19 cellular contexts compared by ENCODE assay signal in genomic region chr15:48936666-48937065, GRCh38. TPM values are rescaled to one million over a fixed set of nuclear protein-coding genes. Genes with fewer than 3 reads are reported as not detected.
DNase-seq lines count a peak whose midpoint lies in the region; ATAC-seq and TF ChIP-seq lines count a peak whose summit lies in the region.
"Had no signal": no experiment of that assay in that cellular context is flagged by ENCODE, and none has a peak within 500 bp of the region (broad histone marks: within the 10 kb centered on the region; RNA-seq: fewer than 3 reads in every experiment).

No MANE protein-coding gene starts in this region.

- H3K36me3 ChIP-seq in IMR-90 (ENCODE audit: control insufficient read depth, insufficient read depth, low read length) (no peaks in the 10 kb centered on the region), brain microvascular endothelial cell (replicated peaks) (no peaks in the 10 kb centered on the region), esophagus squamous epithelium (no peaks in the 10 kb centered on the region)

- H3K4ac ChIP-seq in IMR-90 (ENCODE audit: low read depth, low read length): peak overlapping the region; percentile 98

- peak overlapping the region; percentile 82; the same call in 1 of the 2 replicates for H3K56ac ChIP-seq in IMR-90 (ENCODE audit: extremely low read depth, insufficient read depth, low read length)

- peak overlapping the region; percentile 99; the same call in 1 of the 2 replicates for H4K5ac ChIP-seq in IMR-90 (ENCODE audit: low read depth, low read length)

- H3K9me3 ChIP-seq in AG04450 (ENCODE audit: control insufficient read depth, insufficient read depth, low read length) (no peaks in the 10 kb centered on the region), IMR-90 (ENCODE audit: control insufficient read depth, insufficient read depth, low read length) (no peaks in the 10 kb centered on the region), esophagus squamous epithelium (no peaks in the 10 kb centered on the region)

- peak overlapping the region; percentile 42 for H2AK9ac ChIP-seq in IMR-90 (replicated peaks; ENCODE audit: low read depth, low read length, poor library complexity)

- CTCF ChIA-PET in AG04450 (lab: Charles Lee): interaction anchor here (0.7 to 1.3 kb wide), 2 partner anchors 27 to 39 kb away, joined by 3 to 4 read pairs; partner anchors contain the start of gene SHC4
- CTCF ChIA-PET in IMR-90 (lab: Yijun Ruan, JAX): no interaction called here

- H2BK20ac ChIP-seq in IMR-90 (ENCODE audit: low read depth, low read length): peak overlapping the region; percentile 99

- POLR2A ChIA-PET in AG04450 (lab: Yijun Ruan, JAX) (interaction anchor here (0.8 to 1.0 kb wide), 2 partner anchors 11 to 39 kb away, joined by 3 read pairs; no protein-coding TSS in a partner anchor), IMR-90 (lab: Charles Lee; ENCODE audit: unreplicated experiment) (no interaction called here)

- TF ChIP-seq CTCF in AG04450 (IDR thresholded peaks at IDR 0.05; ENCODE audit: low read depth, low read length): no peak
- TF ChIP-seq CTCF in IMR-90 (conservative IDR thresholded peaks at IDR 0.05; ENCODE audit: low read depth, low read length): no peak
- no peak for TF ChIP-seq CTCF in brain microvascular endothelial cell (IDR thresholded peaks at IDR 0.05; ENCODE audit: low read depth, low read length, missing control alignments)
- TF ChIP-seq CTCF in esophagus squamous epithelium (IDR thresholded peaks at IDR 0.05): no peak

- DNase-seq in AG04450 (ENCODE audit: low read depth, low spot score): peak; percentile 65
- DNase-seq in IMR-90: peak; percentile 87
- DNase-seq in brain microvascular endothelial cell: peak; percentile 78
- DNase-seq in hepatic stellate cell (ENCODE audit: low spot score): peak; percentile 41
- no peak for DNase-seq in dermis blood vessel endothelial cell
- no peak for DNase-seq in DMS153 (lab: John Stamatoyannopoulos, UW)
- no peak for DNase-seq in NK-92 (lab: John Stamatoyannopoulos, UW; ENCODE audit: unreplicated experiment)
- no peak for DNase-seq in esophagus squamous epithelium (lab: John Stamatoyannopoulos, UW)
- DNase-seq: activated CD4-positive, alpha-beta T cell treated with anti-CD3 and anti-CD28 coated beads, Interleukin-2, amount 10 ng/mL, durations not matched to agents 24 days and 14 days; CD4-positive, alpha-beta memory T cell; DMS79; effector memory CD4-positive, alpha-beta T cell; foreskin keratinocyte; naive thymus-derived CD8-positive, alpha-beta T cell; NCI-H1694 treated with DMSO at 0.1 percent for 48 hours; NCI-H226; stimulated activated CD4-positive, alpha-beta T cell treated with anti-CD3 and anti-CD28 coated beads, Interleukin-2, amount 100 ng/mL, for 48 hours had no signal

- H3K9ac ChIP-seq in IMR-90 (ENCODE audit: low read depth, low read length): no peak overlapping the region
- H3K9ac ChIP-seq: parathyroid adenoma had no signal

- no TSS peak for BruUV-seq in IMR-90 (replicated peaks; lab: Mats Ljungman, UMichigan)

- H3K4me1 ChIP-seq in IMR-90 (ENCODE audit: control insufficient read depth, insufficient read depth, low read length) (peaks cover 24% of the 10 kb centered on the region), esophagus squamous epithelium (no peaks in the 10 kb centered on the region)
- H3K4me1 ChIP-seq: parathyroid adenoma had no signal

- H2BK5ac ChIP-seq in IMR-90 (ENCODE audit: low read depth, low read length, poor library complexity, severe bottlenecking): peak overlapping the region; percentile 94

- TF ChIP-seq POLR2A in IMR-90 (IDR thresholded peaks at IDR 0.05; ENCODE audit: low read depth, low read length): no peak
- TF ChIP-seq POLR2A in esophagus squamous epithelium (IDR thresholded peaks at IDR 0.05): no peak

- peak overlapping the region; percentile 47; the same call in 1 of the 2 replicates for H2AK5ac ChIP-seq in IMR-90 (ENCODE audit: low read depth, low read length)

- peak overlapping the region; percentile 65 to 96; a peak in 2 of 4 replicates for H4K8ac ChIP-seq in IMR-90 (ENCODE audit: low read depth in 2 of 2, low read length in 2 of 2)

- peak; percentile 88 for ATAC-seq in IMR-90 (ENCODE audit: low read depth)
- ATAC-seq: foreskin keratinocyte; naive thymus-derived CD8-positive, alpha-beta T cell; Panc1 had no signal

- peak overlapping the region; percentile 62; the same call in 1 of the 2 replicates for H3K4me2 ChIP-seq in IMR-90 (ENCODE audit: low read depth, low read length)

- H3K23ac ChIP-seq in IMR-90 (ENCODE audit: low read depth, low read length): peak overlapping the region; percentile 96; the same call in 1 of the 2 replicates

- no CpG with 5 or more reads among the region's 1 CpG for WGBS in IMR-90 (ENCODE audit: extremely low coverage in 2 of 2, insufficient read length in 1 of 2), 2 experiments
- 75 to 82% methylated on average over 1 of the region's 1 CpG for WGBS in esophagus squamous epithelium, 2 donors

- H3K27ac ChIP-seq in AG04450 (ENCODE audit: low read depth, low read length): peak overlapping the region; percentile 80
- peak overlapping the region; percentile 86 for H3K27ac ChIP-seq in IMR-90 (ENCODE audit: insufficient read depth, low read length)
- H3K27ac ChIP-seq in brain microvascular endothelial cell: peak overlapping the region; percentile 11
- no peak overlapping the region for H3K27ac ChIP-seq in esophagus squamous epithelium
- H3K27ac ChIP-seq: foreskin keratinocyte, parathyroid adenoma had no signal

- no peaks in the 10 kb centered on the region for H4K20me1 ChIP-seq in IMR-90 (ENCODE audit: insufficient read depth, low read length)

- peak overlapping the region; percentile 99; the same call in 1 of the 2 replicates for H3K18ac ChIP-seq in IMR-90 (ENCODE audit: low read depth, low read length)

- peak overlapping the region; percentile 99 for H2BK120ac ChIP-seq in IMR-90 (ENCODE audit: low read depth, low read length)

- in situ Hi-C loops in IMR-90 (cut with MboI; ENCODE audit: low sequenced_read_pairs) (no loop called here), brain microvascular endothelial cell (cut with HindIII; ENCODE audit: low pct_ligation_motif_present, low sequenced_read_pairs) (no loop called here)

- peaks cover 12 to 28% of the 10 kb centered on the region in 2 experiments for H3K79me1 ChIP-seq in IMR-90 (ENCODE audit: low read depth in 1 of 2, low read length in 2 of 2)

- H4K91ac ChIP-seq in IMR-90 (ENCODE audit: insufficient read depth, low read depth, low read length): peak overlapping the region; percentile 91

- H3K14ac ChIP-seq in IMR-90 (replicated peaks; ENCODE audit: low read depth, low read length): peak overlapping the region; percentile 98

- intact Hi-C loops in IMR-90 (cut with micrococcal nuclease): loop anchor here (5.0 kb wide), 1 partner anchor 49 kb away; no protein-coding TSS in a partner anchor
- intact Hi-C loops in esophagus squamous epithelium (cut with DNase I): no loop called here

- H3K27me3 ChIP-seq in AG04450 (ENCODE audit: control insufficient read depth, insufficient read depth, low read length) (no peaks in the 10 kb centered on the region), IMR-90 (ENCODE audit: control insufficient read depth, insufficient read depth, low read length) (no peaks in the 10 kb centered on the region), brain microvascular endothelial cell (replicated peaks) (no peaks in the 10 kb centered on the region), esophagus squamous epithelium (no peaks in the 10 kb centered on the region)
- H3K27me3 ChIP-seq: foreskin keratinocyte had no signal

- H3K4me3 ChIP-seq in AG04450 (ENCODE audit: low read depth, low read length) (no peak overlapping the region), IMR-90 (ENCODE audit: insufficient read depth, low read depth, low read length) (no peak overlapping the region), brain microvascular endothelial cell (ENCODE audit: low read depth, low read length) (no peak overlapping the region), esophagus squamous epithelium (no peak overlapping the region)

- dilution Hi-C loops in IMR-90 (cut with HindIII; ENCODE audit: low sequenced_read_pairs, unreplicated experiment): no loop called here

- H3K9me1 ChIP-seq in IMR-90 (ENCODE audit: insufficient read depth, low read length): peaks cover 21% of the 10 kb centered on the region

- peak overlapping the region; percentile 67 for H2AFZ ChIP-seq in IMR-90 (replicated peaks; ENCODE audit: low read length, poor library complexity)
- H2AFZ ChIP-seq: parathyroid adenoma had no signal

- H2BK15ac ChIP-seq in IMR-90 (ENCODE audit: low read depth, low read length): peak overlapping the region; percentile 95; the same call in 2 of the 3 replicates

- 0 out of 2 replicates have a peak, but pooled peaks have one; percentile 7 for TF ChIP-seq RAD21 in IMR-90 (IDR thresholded peaks at IDR 0.05; ENCODE audit: low read length)

TF ChIP-seq in IMR-90, 13 proteins besides CTCF, POLR2A, EP300 and RAD21 (continues in another document):
- TF ChIP-seq BHLHE40 (IDR thresholded peaks at IDR 0.05; ENCODE audit: low read depth, low read length) (peak; percentile 96), NFE2L2 (IDR thresholded peaks at IDR 0.05; ENCODE audit: low read depth, low read length) (no peak), MXI1 (IDR thresholded peaks at IDR 0.05; ENCODE audit: borderline replicate concordance, low read depth, low read length) (no peak), RCOR1 (IDR thresholded peaks at IDR 0.05; ENCODE audit: insufficient replicate concordance, low read length) (no peak), MAFK (IDR thresholded peaks at IDR 0.05; ENCODE audit: low read depth, low read length) (peak; percentile 82), RFX5 (IDR thresholded peaks at IDR 0.05; ENCODE audit: low read depth, low read length) (no peak), CHD1 (IDR thresholded peaks at IDR 0.05; ENCODE audit: low read depth, low read length) (no peak)

RNA-seq across cellular contexts. Expression of gene SHC4, which starts 27.1 kb away (rescaled TPM):
- polyA plus RNA-seq in AG04450 (2011; rRNA removed) (5.1 TPM in 2 replicates), IMR-90 (2012; rRNA removed) (0.91 and 0.95 TPM in 2 replicates)
- polyA minus RNA-seq in AG04450 (2011; rRNA and poly(A)+ RNA removed): 6.4 and 8.4 TPM in 2 replicates
- total RNA-seq in IMR-90 (2012; rRNA removed) (2.5 and 2.7 TPM in 2 replicates), dermis blood vessel endothelial cell (0.17 and 0.23 TPM in 2 replicates), esophagus squamous epithelium (under 1 TPM in 3 of 4 donors, not detected in 1; 0.18 to 0.50 (median 0.38) TPM)
- 0.34 and 0.49 TPM in 2 replicates for polyA plus RNA-seq in IMR-90 (2012; cell fraction: cytosol; rRNA removed)
- polyA plus RNA-seq in IMR-90 (2012; cell fraction: nucleus; rRNA removed; ENCODE audit: low replicate concordance): 0.65 and 2.8 TPM in 2 replicates
- total RNA-seq: naive thymus-derived CD8-positive, alpha-beta T cell had no signal
- polyA plus RNA-seq: CD4-positive, alpha-beta memory T cell; naive thymus-derived CD8-positive, alpha-beta T cell had no signal

RNA-seq across cellular contexts. Expression of gene EID1, which starts 58.7 kb away (rescaled TPM):
- 292 and 348 TPM in 2 replicates for polyA plus RNA-seq in AG04450 (2011; rRNA removed)
- polyA minus RNA-seq in AG04450 (2011; rRNA and poly(A)+ RNA removed): 76.2 and 76.8 TPM in 2 replicates
- 147 and 308 TPM in 2 replicates for total RNA-seq in IMR-90 (2012; rRNA removed)
- 162 and 191 TPM in 2 replicates for polyA plus RNA-seq in IMR-90 (2012; rRNA removed)
- 116 and 250 TPM in 2 replicates for polyA plus RNA-seq in IMR-90 (2012; cell fraction: cytosol; rRNA removed)
- polyA plus RNA-seq in IMR-90 (2012; cell fraction: nucleus; rRNA removed; ENCODE audit: low replicate concordance): 31.4 and 62.4 TPM in 2 replicates
- total RNA-seq in dermis blood vessel endothelial cell: 281 and 342 TPM in 2 replicates
- total RNA-seq in esophagus squamous epithelium: 100 to 1,000 TPM in 1 of 4 donors, 10 to 100 TPM in 3; 33.6 to 189 (median 66.1) TPM

Comparison
In these comparisons a context has a peak if more than half of its experiments do, and no peak if none do; other contexts are left out.
1. DNase-seq: peak in AG04450 (single experiment), IMR-90 (single experiment), brain microvascular endothelial cell (single experiment) and hepatic stellate cell (single experiment); none in dermis blood vessel endothelial cell (single experiment), DMS153 (single experiment), NK-92 (single experiment) and esophagus squamous epithelium (single experiment).
2. H3K27ac ChIP-seq: peak in AG04450 (single experiment), IMR-90 (single experiment) and brain microvascular endothelial cell (single experiment); none in esophagus squamous epithelium (0 of 4).